Comparison of ENCODE assay signal across 1 cellular context in the genomic region with DNA sequence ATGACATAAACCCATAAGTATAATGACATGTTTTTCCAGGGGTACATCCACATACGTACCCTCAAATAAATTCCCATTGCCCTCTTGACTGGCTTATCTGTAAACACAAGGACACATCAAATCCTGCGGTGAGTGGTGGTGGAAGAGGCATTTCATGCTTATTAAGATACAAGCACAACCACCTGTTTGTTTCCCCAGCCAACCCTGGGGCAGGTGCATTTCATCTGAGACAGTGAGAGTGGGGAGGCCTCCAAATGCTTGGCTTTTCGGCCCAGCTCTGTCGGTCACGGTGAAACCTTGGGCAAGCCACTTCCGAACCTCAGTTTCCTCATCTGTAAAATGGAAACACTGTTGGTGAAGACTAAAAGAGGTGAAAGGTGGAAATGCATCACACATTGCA.
TF ChIP-seq lines count a peak whose summit lies in the region.

No MANE protein-coding gene starts in this region.

TF ChIP-seq in HepG2, 621 proteins besides CTCF, POLR2A, EP300 and RAD21:
- TF ChIP-seq ZNF629 (CRISPR knock-in tag; conservative IDR thresholded peaks at IDR 0.05): peak; percentile 38; the same call in 1 of the 2 replicates
